In genomic region chr14:23057757-23058653, GRCh38 we compare ENCODE assay signal across 8 cellular contexts. TPM values are rescaled to one million over a fixed set of nuclear protein-coding genes. Genes with fewer than 3 reads are reported as not detected.
DNase-seq lines count a peak whose midpoint lies in the region; ATAC-seq, FAIRE-seq and TF ChIP-seq lines count a peak whose summit lies in the region.

No MANE protein-coding gene starts in this region.

- peaks cover 31% of the 10 kb centered on the region for H3K4me1 ChIP-seq in astrocyte (ENCODE audit: insufficient read depth, low read length)
- H3K4me1 ChIP-seq in skeletal muscle satellite cell (ENCODE audit: control insufficient read depth, insufficient read depth, low read length), result peaks cover 38% of the 10 kb centered on the region

- H2AFZ ChIP-seq in astrocyte (ENCODE audit: low read depth, low read length), result no peak overlapping the region

- H3K4me2 ChIP-seq in astrocyte (ENCODE audit: low read length), result peak overlapping the region; percentile 99
- H3K4me2 ChIP-seq in skeletal muscle satellite cell (ENCODE audit: low read length), result peak overlapping the region; percentile 95

- H3K79me2 ChIP-seq in astrocyte (ENCODE audit: insufficient read depth, low read length), result peaks cover 8% of the 10 kb centered on the region

- H3K9me3 Mint-ChIP-seq in astrocyte (ENCODE audit: unreplicated experiment), result no peaks in the 10 kb centered on the region

- H3K27me3 Mint-ChIP-seq in astrocyte (ENCODE audit: low read depth, unreplicated experiment), result no peaks in the 10 kb centered on the region

- TF ChIP-seq CTCF in GM12864 (IDR thresholded peaks at IDR 0.05; ENCODE audit: low read depth, low read length, missing control alignments) (peak; percentile 97), astrocyte (IDR thresholded peaks at IDR 0.05; ENCODE audit: insufficient read depth, low read depth, low read length) (peak; percentile 73)

- peaks cover 34% of the 10 kb centered on the region for H3K4me1 Mint-ChIP-seq in astrocyte (ENCODE audit: low read depth, unreplicated experiment)

- peak overlapping the region; percentile 42 for H3K4me3 ChIP-seq in GM12864 (ENCODE audit: low read depth, low read length)
- peak overlapping the region; percentile 57 for H3K4me3 ChIP-seq in astrocyte (ENCODE audit: insufficient read depth, low read depth, low read length)
- H3K4me3 ChIP-seq in skeletal muscle satellite cell (ENCODE audit: low read length), result peak overlapping the region; percentile 69

- H3K9me3 ChIP-seq in astrocyte (ENCODE audit: insufficient read depth, low read depth, low read length) (no peaks in the 10 kb centered on the region), skeletal muscle satellite cell (replicated peaks; ENCODE audit: low read length) (no peaks in the 10 kb centered on the region)

- no peak for FAIRE-seq in astrocyte (lab: Jason Lieb, UNC)

- DNase-seq in GM12864 (ENCODE audit: low read depth) (peak; percentile 59), RPMI8226 (peak; percentile 81), astrocyte (ENCODE audit: low read depth) (peak; percentile 58), iPS DF 4.7 (ENCODE audit: extremely low read depth, low spot score) (peak; percentile 85), NCI-H2107 (lab: John Stamatoyannopoulos, UW) (no peak), GDM1 (lab: John Stamatoyannopoulos, UW) (no peak)

- peak; percentile 63 for ATAC-seq in HG02798 (IDR thresholded peaks at IDR 0.05; ENCODE audit: poor library complexity, unreplicated experiment)

- peaks cover 35% of the 10 kb centered on the region for H4K20me1 ChIP-seq in astrocyte (ENCODE audit: insufficient read depth, low read length)

- peak overlapping the region; percentile 85 for H3K4me3 Mint-ChIP-seq in astrocyte (ENCODE audit: unreplicated experiment)

- H3K27me3 ChIP-seq in astrocyte (ENCODE audit: insufficient read depth, low read length), result no peaks in the 10 kb centered on the region
- no peaks in the 10 kb centered on the region for H3K27me3 ChIP-seq in skeletal muscle satellite cell (ENCODE audit: control insufficient read depth, insufficient read depth, low read length)

- H3K27ac ChIP-seq in astrocyte (ENCODE audit: low read depth, low read length), result peak overlapping the region; percentile 45

- peak overlapping the region; percentile 74 for H3K9ac ChIP-seq in astrocyte (ENCODE audit: low read length)
- H3K9ac ChIP-seq in skeletal muscle satellite cell (ENCODE audit: low read depth, low read length), result peak overlapping the region; percentile 73

- peaks cover 21% of the 10 kb centered on the region for H3K36me3 Mint-ChIP-seq in astrocyte (ENCODE audit: low read depth, unreplicated experiment)

- H3K36me3 ChIP-seq in astrocyte (ENCODE audit: insufficient read depth, low read length) (peaks cover 31% of the 10 kb centered on the region), skeletal muscle satellite cell (ENCODE audit: insufficient read depth, low read length) (peaks cover 32% of the 10 kb centered on the region)

- peak overlapping the region; percentile 72 for H3K27ac Mint-ChIP-seq in astrocyte (ENCODE audit: unreplicated experiment)

RNA-seq across cellular contexts. Expression of gene CDH24, which starts 0.7 kb away (rescaled TPM):
- 17.4 and 22.2 TPM in 2 replicates for total RNA-seq in astrocyte
- 3.5 and 4.1 TPM in 2 replicates for total RNA-seq in skeletal muscle satellite cell (2012; rRNA removed)

RNA-seq across cellular contexts. Expression of gene PSMB11, which starts 16.0 kb away (rescaled TPM):
- total RNA-seq in astrocyte, result not detected in 2 replicates
- total RNA-seq in skeletal muscle satellite cell (2012; rRNA removed), result not detected in 2 replicates

RNA-seq across cellular contexts. Expression of gene PSMB5, which starts 23.3 kb away (rescaled TPM):
- total RNA-seq in astrocyte, result 232 and 239 TPM in 2 replicates
- total RNA-seq in skeletal muscle satellite cell (2012; rRNA removed), result 194 and 215 TPM in 2 replicates

RNA-seq across cellular contexts. Expression of gene ACIN1, which starts 36.9 kb away (rescaled TPM):
- total RNA-seq in astrocyte, result 186 and 208 TPM in 2 replicates
- 64.4 and 77.3 TPM in 2 replicates for total RNA-seq in skeletal muscle satellite cell (2012; rRNA removed)

RNA-seq across cellular contexts. Expression of gene C14orf119, which starts 37.3 kb away (rescaled TPM):
- total RNA-seq in astrocyte, result 79.5 and 83.9 TPM in 2 replicates
- total RNA-seq in skeletal muscle satellite cell (2012; rRNA removed), result 33.5 and 45.9 TPM in 2 replicates

Comparison
In these comparisons a context has a peak if more than half of its experiments do, and no peak if none do; other contexts are left out.
1. DNase-seq: peak in GM12864 (single experiment), RPMI8226 (single experiment), astrocyte (single experiment) and iPS DF 4.7 (single experiment); none in NCI-H2107 (single experiment) and GDM1 (single experiment).
2. Peak in every context shown above with its lines, with median percentiles within 50 percentile points of each other: H3K4me3 ChIP-seq.